22 cellular contexts compared by ENCODE assay signal in the genomic region with DNA sequence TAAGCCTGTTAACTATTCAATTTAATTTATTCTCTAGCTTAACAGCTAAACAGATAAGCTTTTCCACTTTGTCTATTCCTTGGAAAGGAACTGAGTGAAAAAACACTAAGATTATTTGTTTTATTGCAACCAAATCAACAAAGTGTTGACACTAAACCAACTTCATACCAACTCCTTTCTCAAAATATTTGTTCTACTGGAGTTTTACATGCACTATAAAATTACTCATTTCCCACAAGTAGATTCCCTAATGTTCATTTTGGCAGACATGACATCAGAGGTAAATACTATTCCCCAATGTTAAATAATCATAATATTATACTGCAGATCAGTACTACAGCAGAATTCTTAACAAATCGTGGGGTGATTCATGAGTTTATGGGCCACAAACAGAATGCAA.
"Had no signal": no experiment of that assay in that cellular context is flagged by ENCODE, and none has a peak within 500 bp of the region (broad histone marks: within the 10 kb centered on the region; RNA-seq: fewer than 3 reads in every experiment).

No MANE protein-coding gene starts in this region.

- H3K4me3 ChIP-seq: colonic mucosa, esophagus squamous epithelium, gastrocnemius medialis, heart right ventricle, left lung, lower lobe of right lung, mucosa of descending colon had no signal

- ATAC-seq: effector memory CD8-positive, alpha-beta T cell; esophagus mucosa; gastrocnemius medialis; heart right ventricle; left cardiac atrium; left lung; left ventricle myocardium superior; mucosa of descending colon had no signal

- DNase-seq: colonic mucosa; cortex of kidney; effector CD8-positive, alpha-beta T cell; effector memory CD8-positive, alpha-beta T cell; endodermal cell; erythroblast; esophagus squamous epithelium; foreskin fibroblast; foreskin melanocyte; gastrocnemius medialis; glutamatergic neuron; head of caudate nucleus; heart right ventricle; hippocampal formation; left cardiac atrium; left lung; left ventricle myocardium superior; lower lobe of right lung; mesenchymal stem cell; mucosa of descending colon had no signal

- H3K27ac ChIP-seq: colonic mucosa, epithelial cell of prostate, esophagus squamous epithelium, gastrocnemius medialis, heart right ventricle, left lung, lower lobe of right lung had no signal
